1 cellular context compared by ENCODE assay signal in the genomic region with DNA sequence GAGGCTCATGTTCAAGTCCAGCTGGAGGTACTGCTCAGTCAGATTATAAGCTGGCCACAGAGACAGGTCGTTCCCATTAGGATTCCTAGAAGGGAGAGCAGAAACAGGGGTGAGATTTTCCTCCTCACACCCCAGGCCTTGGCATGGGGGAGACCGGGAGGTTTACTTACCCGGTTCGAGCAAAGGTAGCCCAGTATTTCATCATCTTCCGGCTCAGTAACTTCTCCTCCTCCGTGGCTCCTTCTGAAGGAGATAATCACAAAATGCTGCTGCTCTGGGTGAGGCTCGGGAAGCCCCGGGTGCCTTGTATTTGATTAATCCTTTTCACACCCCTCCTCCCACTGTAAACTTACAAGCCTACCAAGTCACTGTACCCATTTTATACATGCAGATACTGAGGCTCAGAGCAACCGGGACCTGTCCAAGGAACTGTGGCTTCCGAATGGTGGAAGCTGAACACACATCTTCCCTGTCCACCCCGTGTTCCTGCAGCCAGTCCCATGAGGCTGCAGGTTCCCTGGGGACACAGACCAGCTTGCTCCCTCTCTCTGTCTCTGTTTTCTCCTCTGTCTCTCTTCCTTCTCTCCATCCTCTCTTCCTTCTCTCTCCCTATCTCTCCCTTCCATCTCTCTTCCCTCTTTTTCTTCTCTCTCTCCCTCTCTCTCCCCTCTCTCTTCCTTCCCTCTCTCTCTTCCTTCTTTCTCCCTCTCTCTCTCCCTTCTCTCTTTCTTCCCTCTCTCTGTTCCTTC.
A peak's percentile ranks its signal among the peaks of the same experiment; 100 is the strongest.
TF ChIP-seq lines count a peak whose summit lies in the region.

No MANE protein-coding gene starts in this region.

TF ChIP-seq in K562, 482 proteins besides CTCF, POLR2A, EP300 and RAD21 (continued from another document and continues in another):
- TF ChIP-seq, protein P1, sequence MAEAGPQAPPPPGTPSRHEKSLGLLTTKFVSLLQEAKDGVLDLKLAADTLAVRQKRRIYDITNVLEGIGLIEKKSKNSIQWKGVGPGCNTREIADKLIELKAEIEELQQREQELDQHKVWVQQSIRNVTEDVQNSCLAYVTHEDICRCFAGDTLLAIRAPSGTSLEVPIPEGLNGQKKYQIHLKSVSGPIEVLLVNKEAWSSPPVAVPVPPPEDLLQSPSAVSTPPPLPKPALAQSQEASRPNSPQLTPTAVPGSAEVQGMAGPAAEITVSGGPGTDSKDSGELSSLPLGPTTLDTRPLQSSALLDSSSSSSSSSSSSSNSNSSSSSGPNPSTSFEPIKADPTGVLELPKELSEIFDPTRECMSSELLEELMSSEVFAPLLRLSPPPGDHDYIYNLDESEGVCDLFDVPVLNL (CRISPR knock-in tag; IDR thresholded peaks at IDR 0.05; ENCODE audit: low read depth): no peak
- TF ChIP-seq, protein P2, sequence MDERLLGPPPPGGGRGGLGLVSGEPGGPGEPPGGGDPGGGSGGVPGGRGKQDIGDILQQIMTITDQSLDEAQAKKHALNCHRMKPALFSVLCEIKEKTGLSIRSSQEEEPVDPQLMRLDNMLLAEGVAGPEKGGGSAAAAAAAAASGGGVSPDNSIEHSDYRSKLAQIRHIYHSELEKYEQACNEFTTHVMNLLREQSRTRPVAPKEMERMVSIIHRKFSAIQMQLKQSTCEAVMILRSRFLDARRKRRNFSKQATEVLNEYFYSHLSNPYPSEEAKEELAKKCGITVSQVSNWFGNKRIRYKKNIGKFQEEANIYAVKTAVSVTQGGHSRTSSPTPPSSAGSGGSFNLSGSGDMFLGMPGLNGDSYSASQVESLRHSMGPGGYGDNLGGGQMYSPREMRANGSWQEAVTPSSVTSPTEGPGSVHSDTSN (CRISPR knock-in tag; IDR thresholded peaks at IDR 0.05; ENCODE audit: low read depth): no peak
- TF ChIP-seq, protein P2 (tag; conservative IDR thresholded peaks at IDR 0.05; ENCODE audit: low read depth): no peak
- TF ChIP-seq SMARCA4 (IDR thresholded peaks at IDR 0.05) (no peak), STAG1 (CRISPR knock-in tag; IDR thresholded peaks at IDR 0.05; ENCODE audit: borderline replicate concordance) (no peak), U2AF2 (optimal IDR thresholded peaks at IDR 0.05; ENCODE audit: low read depth, low read length) (no peak), COPS2 (conservative IDR thresholded peaks at IDR 0.05) (no peak), ZFP30 (CRISPR knock-in tag; IDR thresholded peaks at IDR 0.05; ENCODE audit: borderline replicate concordance) (no peak), TRIM28 (IDR thresholded peaks at IDR 0.05) (no peak), CBFA2T3 (IDR thresholded peaks at IDR 0.05) (no peak), L3MBTL2 (IDR thresholded peaks at IDR 0.05) (peak; percentile 81), SP1 (CRISPR knock-in tag; IDR thresholded peaks at IDR 0.05) (no peak), FOS (IDR thresholded peaks at IDR 0.05; ENCODE audit: extremely low read depth, insufficient read length) (no peak), RBM15 (IDR thresholded peaks at IDR 0.05; ENCODE audit: insufficient read depth, low read length) (no peak), FOXM1 (IDR thresholded peaks at IDR 0.05; ENCODE audit: low read depth) (no peak), FOXM1 (CRISPR knock-in tag; IDR thresholded peaks at IDR 0.05; ENCODE audit: low read depth) (no peak), GABPA (tag; conservative IDR thresholded peaks at IDR 0.05; ENCODE audit: low read depth) (peak; percentile 67), HNRNPUL1 (IDR thresholded peaks at IDR 0.05; ENCODE audit: low read length) (no peak), MEIS2 (IDR thresholded peaks at IDR 0.05; ENCODE audit: partially characterized antibody) (no peak), ZNF785 (CRISPR knock-in tag; IDR thresholded peaks at IDR 0.05) (no peak), DMBX1 (CRISPR knock-in tag; IDR thresholded peaks at IDR 0.05; ENCODE audit: borderline replicate concordance) (no peak), SAFB (IDR thresholded peaks at IDR 0.05; ENCODE audit: borderline replicate concordance, low read depth, low read length) (no peak), RBM17 (IDR thresholded peaks at IDR 0.05; ENCODE audit: borderline replicate concordance, low read depth, low read length) (no peak), GATA2 (CRISPR knock-in tag; IDR thresholded peaks at IDR 0.05) (no peak), TCF7L2 (IDR thresholded peaks at IDR 0.05; ENCODE audit: low read depth, low read length) (no peak), NR2C1 (IDR thresholded peaks at IDR 0.05) (no peak), NR2C1 (tag; IDR thresholded peaks at IDR 0.05) (no peak), ZBTB8A (IDR thresholded peaks at IDR 0.05; ENCODE audit: partially characterized antibody) (no peak), FOXJ3 (CRISPR knock-in tag; IDR thresholded peaks at IDR 0.05) (no peak), PYGO2 (tag; IDR thresholded peaks at IDR 0.05) (no peak), PTRF (tag; IDR thresholded peaks at IDR 0.05) (no peak), TAF15 (IDR thresholded peaks at IDR 0.05; ENCODE audit: low read depth, low read length) (no peak)
- TF ChIP-seq, protein P3, sequence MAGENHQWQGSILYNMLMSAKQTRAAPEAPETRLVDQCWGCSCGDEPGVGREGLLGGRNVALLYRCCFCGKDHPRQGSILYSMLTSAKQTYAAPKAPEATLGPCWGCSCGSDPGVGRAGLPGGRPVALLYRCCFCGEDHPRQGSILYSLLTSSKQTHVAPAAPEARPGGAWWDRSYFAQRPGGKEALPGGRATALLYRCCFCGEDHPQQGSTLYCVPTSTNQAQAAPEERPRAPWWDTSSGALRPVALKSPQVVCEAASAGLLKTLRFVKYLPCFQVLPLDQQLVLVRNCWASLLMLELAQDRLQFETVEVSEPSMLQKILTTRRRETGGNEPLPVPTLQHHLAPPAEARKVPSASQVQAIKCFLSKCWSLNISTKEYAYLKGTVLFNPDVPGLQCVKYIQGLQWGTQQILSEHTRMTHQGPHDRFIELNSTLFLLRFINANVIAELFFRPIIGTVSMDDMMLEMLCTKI (IDR thresholded peaks at IDR 0.05; ENCODE audit: partially characterized antibody): no peak
- TF ChIP-seq, protein P4, sequence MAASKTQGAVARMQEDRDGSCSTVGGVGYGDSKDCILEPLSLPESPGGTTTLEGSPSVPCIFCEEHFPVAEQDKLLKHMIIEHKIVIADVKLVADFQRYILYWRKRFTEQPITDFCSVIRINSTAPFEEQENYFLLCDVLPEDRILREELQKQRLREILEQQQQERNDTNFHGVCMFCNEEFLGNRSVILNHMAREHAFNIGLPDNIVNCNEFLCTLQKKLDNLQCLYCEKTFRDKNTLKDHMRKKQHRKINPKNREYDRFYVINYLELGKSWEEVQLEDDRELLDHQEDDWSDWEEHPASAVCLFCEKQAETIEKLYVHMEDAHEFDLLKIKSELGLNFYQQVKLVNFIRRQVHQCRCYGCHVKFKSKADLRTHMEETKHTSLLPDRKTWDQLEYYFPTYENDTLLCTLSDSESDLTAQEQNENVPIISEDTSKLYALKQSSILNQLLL (CRISPR knock-in tag; IDR thresholded peaks at IDR 0.05; ENCODE audit: borderline replicate concordance): no peak
- TF ChIP-seq, protein P5, sequence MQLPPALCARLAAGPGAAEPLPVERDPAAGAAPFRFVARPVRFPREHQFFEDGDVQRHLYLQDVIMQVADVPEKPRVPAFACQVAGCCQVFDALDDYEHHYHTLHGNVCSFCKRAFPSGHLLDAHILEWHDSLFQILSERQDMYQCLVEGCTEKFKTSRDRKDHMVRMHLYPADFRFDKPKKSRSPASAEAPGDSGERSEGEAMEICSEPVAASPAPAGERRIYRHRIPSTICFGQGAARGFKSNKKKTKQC (CRISPR knock-in tag; IDR thresholded peaks at IDR 0.05): no peak
- TF ChIP-seq, protein P6, sequence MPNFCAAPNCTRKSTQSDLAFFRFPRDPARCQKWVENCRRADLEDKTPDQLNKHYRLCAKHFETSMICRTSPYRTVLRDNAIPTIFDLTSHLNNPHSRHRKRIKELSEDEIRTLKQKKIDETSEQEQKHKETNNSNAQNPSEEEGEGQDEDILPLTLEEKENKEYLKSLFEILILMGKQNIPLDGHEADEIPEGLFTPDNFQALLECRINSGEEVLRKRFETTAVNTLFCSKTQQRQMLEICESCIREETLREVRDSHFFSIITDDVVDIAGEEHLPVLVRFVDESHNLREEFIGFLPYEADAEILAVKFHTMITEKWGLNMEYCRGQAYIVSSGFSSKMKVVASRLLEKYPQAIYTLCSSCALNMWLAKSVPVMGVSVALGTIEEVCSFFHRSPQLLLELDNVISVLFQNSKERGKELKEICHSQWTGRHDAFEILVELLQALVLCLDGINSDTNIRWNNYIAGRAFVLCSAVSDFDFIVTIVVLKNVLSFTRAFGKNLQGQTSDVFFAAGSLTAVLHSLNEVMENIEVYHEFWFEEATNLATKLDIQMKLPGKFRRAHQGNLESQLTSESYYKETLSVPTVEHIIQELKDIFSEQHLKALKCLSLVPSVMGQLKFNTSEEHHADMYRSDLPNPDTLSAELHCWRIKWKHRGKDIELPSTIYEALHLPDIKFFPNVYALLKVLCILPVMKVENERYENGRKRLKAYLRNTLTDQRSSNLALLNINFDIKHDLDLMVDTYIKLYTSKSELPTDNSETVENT (CRISPR knock-in tag; IDR thresholded peaks at IDR 0.05): no peak
- TF ChIP-seq, protein P7, sequence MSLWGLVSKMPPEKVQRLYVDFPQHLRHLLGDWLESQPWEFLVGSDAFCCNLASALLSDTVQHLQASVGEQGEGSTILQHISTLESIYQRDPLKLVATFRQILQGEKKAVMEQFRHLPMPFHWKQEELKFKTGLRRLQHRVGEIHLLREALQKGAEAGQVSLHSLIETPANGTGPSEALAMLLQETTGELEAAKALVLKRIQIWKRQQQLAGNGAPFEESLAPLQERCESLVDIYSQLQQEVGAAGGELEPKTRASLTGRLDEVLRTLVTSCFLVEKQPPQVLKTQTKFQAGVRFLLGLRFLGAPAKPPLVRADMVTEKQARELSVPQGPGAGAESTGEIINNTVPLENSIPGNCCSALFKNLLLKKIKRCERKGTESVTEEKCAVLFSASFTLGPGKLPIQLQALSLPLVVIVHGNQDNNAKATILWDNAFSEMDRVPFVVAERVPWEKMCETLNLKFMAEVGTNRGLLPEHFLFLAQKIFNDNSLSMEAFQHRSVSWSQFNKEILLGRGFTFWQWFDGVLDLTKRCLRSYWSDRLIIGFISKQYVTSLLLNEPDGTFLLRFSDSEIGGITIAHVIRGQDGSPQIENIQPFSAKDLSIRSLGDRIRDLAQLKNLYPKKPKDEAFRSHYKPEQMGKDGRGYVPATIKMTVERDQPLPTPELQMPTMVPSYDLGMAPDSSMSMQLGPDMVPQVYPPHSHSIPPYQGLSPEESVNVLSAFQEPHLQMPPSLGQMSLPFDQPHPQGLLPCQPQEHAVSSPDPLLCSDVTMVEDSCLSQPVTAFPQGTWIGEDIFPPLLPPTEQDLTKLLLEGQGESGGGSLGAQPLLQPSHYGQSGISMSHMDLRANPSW (CRISPR knock-in tag; IDR thresholded peaks at IDR 0.05): no peak
- TF ChIP-seq, protein P8, sequence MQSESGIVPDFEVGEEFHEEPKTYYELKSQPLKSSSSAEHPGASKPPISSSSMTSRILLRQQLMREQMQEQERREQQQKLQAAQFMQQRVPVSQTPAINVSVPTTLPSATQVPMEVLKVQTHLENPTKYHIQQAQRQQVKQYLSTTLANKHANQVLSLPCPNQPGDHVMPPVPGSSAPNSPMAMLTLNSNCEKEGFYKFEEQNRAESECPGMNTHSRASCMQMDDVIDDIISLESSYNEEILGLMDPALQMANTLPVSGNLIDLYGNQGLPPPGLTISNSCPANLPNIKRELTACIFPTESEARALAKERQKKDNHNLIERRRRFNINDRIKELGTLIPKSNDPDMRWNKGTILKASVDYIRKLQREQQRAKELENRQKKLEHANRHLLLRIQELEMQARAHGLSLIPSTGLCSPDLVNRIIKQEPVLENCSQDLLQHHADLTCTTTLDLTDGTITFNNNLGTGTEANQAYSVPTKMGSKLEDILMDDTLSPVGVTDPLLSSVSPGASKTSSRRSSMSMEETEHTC (IDR thresholded peaks at IDR 0.05): no peak
- TF ChIP-seq, protein P9, sequence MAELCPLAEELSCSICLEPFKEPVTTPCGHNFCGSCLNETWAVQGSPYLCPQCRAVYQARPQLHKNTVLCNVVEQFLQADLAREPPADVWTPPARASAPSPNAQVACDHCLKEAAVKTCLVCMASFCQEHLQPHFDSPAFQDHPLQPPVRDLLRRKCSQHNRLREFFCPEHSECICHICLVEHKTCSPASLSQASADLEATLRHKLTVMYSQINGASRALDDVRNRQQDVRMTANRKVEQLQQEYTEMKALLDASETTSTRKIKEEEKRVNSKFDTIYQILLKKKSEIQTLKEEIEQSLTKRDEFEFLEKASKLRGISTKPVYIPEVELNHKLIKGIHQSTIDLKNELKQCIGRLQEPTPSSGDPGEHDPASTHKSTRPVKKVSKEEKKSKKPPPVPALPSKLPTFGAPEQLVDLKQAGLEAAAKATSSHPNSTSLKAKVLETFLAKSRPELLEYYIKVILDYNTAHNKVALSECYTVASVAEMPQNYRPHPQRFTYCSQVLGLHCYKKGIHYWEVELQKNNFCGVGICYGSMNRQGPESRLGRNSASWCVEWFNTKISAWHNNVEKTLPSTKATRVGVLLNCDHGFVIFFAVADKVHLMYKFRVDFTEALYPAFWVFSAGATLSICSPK (IDR thresholded peaks at IDR 0.05; ENCODE audit: borderline replicate concordance): peak; percentile 65; the same call in 1 of the 2 replicates
- TF ChIP-seq, protein P10, sequence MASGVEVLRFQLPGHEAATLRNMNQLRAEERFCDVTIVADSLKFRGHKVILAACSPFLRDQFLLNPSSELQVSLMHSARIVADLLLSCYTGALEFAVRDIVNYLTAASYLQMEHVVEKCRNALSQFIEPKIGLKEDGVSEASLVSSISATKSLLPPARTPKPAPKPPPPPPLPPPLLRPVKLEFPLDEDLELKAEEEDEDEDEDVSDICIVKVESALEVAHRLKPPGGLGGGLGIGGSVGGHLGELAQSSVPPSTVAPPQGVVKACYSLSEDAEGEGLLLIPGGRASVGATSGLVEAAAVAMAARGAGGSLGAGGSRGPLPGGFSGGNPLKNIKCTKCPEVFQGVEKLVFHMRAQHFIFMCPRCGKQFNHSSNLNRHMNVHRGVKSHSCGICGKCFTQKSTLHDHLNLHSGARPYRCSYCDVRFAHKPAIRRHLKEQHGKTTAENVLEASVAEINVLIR (CRISPR knock-in tag; IDR thresholded peaks at IDR 0.05): no peak
